21 cellular contexts compared by ENCODE assay signal in the genomic region with DNA sequence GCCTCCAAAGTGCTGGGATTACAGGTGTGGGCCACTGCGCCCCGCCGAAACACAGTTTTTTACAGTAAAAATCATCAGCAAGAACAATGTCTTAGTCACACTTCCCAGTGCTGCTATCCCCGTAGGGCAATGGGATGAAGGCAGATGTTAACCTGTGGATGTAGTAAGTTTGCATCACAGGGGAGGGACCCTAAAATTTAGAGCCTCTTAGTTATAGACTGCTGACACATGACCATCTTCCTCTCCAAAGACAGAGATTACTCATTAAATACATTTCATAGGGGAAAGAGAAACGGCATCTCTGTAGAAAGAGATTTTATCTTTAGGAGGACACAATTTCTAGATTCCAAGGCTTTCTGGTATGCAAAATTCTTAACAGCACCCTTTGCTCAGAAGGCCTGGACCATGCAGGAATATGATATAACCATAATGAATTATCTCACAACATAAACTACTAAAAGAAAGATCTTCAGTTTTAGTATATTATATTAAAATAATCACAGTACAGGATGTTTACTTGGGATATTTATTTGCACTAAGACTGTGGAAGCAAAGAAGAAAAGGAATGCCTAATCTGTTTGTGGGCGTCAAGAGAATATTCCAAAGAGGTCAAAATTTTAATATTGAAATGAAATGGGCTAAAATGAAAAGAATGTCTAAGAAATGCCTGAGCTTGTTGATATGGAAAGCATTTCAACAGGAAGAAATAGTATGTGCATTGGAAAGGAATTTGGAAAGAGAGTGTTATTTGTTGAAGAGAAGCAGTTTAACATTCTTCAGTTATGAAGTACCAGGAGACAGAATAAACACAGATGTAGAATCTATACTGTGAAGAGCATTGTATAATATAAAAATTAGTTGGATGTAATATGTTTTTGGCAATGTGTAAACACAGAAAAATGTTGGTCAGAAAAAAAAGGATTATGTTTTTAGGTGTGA.
DNase-seq lines count a peak whose midpoint lies in the region; ATAC-seq and TF ChIP-seq lines count a peak whose summit lies in the region.
"Had no signal": no experiment of that assay in that cellular context is flagged by ENCODE, and none has a peak within 500 bp of the region (broad histone marks: within the 10 kb centered on the region; RNA-seq: fewer than 3 reads in every experiment).

No MANE protein-coding gene starts in this region.

- no peak overlapping the region for H3K4me3 Mint-ChIP-seq in mesothelial cell of epicardium
- H3K4me3 Mint-ChIP-seq: B cell; CD4-positive, alpha-beta T cell had no signal

- H3K27ac Mint-ChIP-seq in mesothelial cell of epicardium = peak overlapping the region; percentile 56
- H3K27ac Mint-ChIP-seq: B cell; CD4-positive, alpha-beta T cell had no signal

- TF ChIP-seq EP300 in sigmoid colon (IDR thresholded peaks at IDR 0.05) = no peak

- H3K27ac ChIP-seq in RWPE2 (ENCODE audit: poor library complexity, severe bottlenecking) = no peak overlapping the region
- H3K27ac ChIP-seq in sigmoid colon = no peak overlapping the region
- H3K27ac ChIP-seq: SK-N-MC had no signal

- H3K4me1 ChIP-seq in RWPE2 (ENCODE audit: insufficient read depth, poor library complexity, severe bottlenecking) = peaks cover 4% of the 10 kb centered on the region
- no peaks in the 10 kb centered on the region for H3K4me1 ChIP-seq in sigmoid colon

- peaks cover 3% of the 10 kb centered on the region for H3K27me3 ChIP-seq in RWPE2 (ENCODE audit: insufficient read depth, poor library complexity, severe bottlenecking)
- H3K27me3 ChIP-seq in sigmoid colon = no peaks in the 10 kb centered on the region

- ATAC-seq in RWPE2 (ENCODE audit: low read depth) (peak; percentile 33; the same call in 1 of the 3 replicates), HG02970 (IDR thresholded peaks at IDR 0.05; ENCODE audit: low FRiP score, unreplicated experiment) (no peak)
- ATAC-seq: K562 had no signal

- H3K4me3 ChIP-seq in RWPE2 (ENCODE audit: severe bottlenecking) (no peak overlapping the region), epithelial cell of esophagus (ENCODE audit: low read length) (no peak overlapping the region), sigmoid colon (no peak overlapping the region)
- H3K4me3 ChIP-seq: HAP-1, K562, SK-N-MC had no signal

- peak; percentile 48 for DNase-seq in GM03348 (ENCODE audit: low spot score)
- no peak for DNase-seq in RWPE2 (ENCODE audit: low spot score)
- DNase-seq in epithelial cell of esophagus (ENCODE audit: low read depth) = peak; percentile 30
- DNase-seq in mesothelial cell of epicardium (ENCODE audit: low spot score in 2 of 2, unreplicated experiment in 2 of 2) = no peak
- no peak for DNase-seq in foreskin melanocyte
- DNase-seq in SK-N-DZ (ENCODE audit: low spot score) = no peak
- no peak for DNase-seq in sigmoid colon
- DNase-seq: CD4-positive, alpha-beta T cell; DMS79; GDM1; NCI-H1048; NCI-H146; NCI-H2081 treated with DMSO at 0.1 percent for 48 hours; NCI-H526; NK-92 treated with Interleukin-12 subunit alpha and Interleukin-12 subunit beta, amount 100 ng/mL, for 24 hours; OCI-M1 had no signal

- 78 to 81% methylated on average over 6 of the region's 6 CpGs for WGBS in sigmoid colon, 2 donors

- intact Hi-C loops in sigmoid colon (cut with DNase I) = no loop called here

- no peaks in the 10 kb centered on the region for H3K36me3 Mint-ChIP-seq in mesothelial cell of epicardium

- no peaks in the 10 kb centered on the region for H3K27me3 Mint-ChIP-seq in mesothelial cell of epicardium (ENCODE audit: low read depth)
- H3K27me3 Mint-ChIP-seq: B cell; CD4-positive, alpha-beta T cell had no signal

- no peaks in the 10 kb centered on the region for H3K36me3 ChIP-seq in RWPE2 (ENCODE audit: low read depth)
- H3K36me3 ChIP-seq in sigmoid colon = no peaks in the 10 kb centered on the region
- H3K36me3 ChIP-seq: HAP-1 had no signal

- TF ChIP-seq POLR2A in sigmoid colon (IDR thresholded peaks at IDR 0.05) = no peak

- no peaks in the 10 kb centered on the region for H3K9me3 ChIP-seq in RWPE2 (ENCODE audit: severe bottlenecking)
- peaks cover 0 to 3% (median 0%) of the 10 kb centered on the region in 4 donors for H3K9me3 ChIP-seq in sigmoid colon
- H3K9me3 ChIP-seq: HAP-1 had no signal

- peaks cover 6% of the 10 kb centered on the region for H3K4me1 Mint-ChIP-seq in mesothelial cell of epicardium
- H3K4me1 Mint-ChIP-seq: B cell had no signal

- peaks cover 5% of the 10 kb centered on the region for H3K9me3 Mint-ChIP-seq in mesothelial cell of epicardium

- TF ChIP-seq CTCF in RWPE2 (IDR thresholded peaks at IDR 0.05; ENCODE audit: poor library complexity, severe bottlenecking) (no peak), epithelial cell of esophagus (IDR thresholded peaks at IDR 0.05; ENCODE audit: insufficient read depth, low read depth, low read length, missing control alignments) (no peak), mesothelial cell of epicardium (IDR thresholded peaks at IDR 0.05; ENCODE audit: unreplicated experiment) (no peak), sigmoid colon (IDR thresholded peaks at IDR 0.05) (no peak)

Comparison
In these comparisons a context has a peak if more than half of its experiments do, and no peak if none do; other contexts are left out.
1. DNase-seq: peak in GM03348 (single experiment) and epithelial cell of esophagus (single experiment); none in RWPE2 (single experiment), mesothelial cell of epicardium (0 of 2), foreskin melanocyte (single experiment), SK-N-DZ (single experiment) and sigmoid colon (single experiment).